In the genomic region with DNA sequence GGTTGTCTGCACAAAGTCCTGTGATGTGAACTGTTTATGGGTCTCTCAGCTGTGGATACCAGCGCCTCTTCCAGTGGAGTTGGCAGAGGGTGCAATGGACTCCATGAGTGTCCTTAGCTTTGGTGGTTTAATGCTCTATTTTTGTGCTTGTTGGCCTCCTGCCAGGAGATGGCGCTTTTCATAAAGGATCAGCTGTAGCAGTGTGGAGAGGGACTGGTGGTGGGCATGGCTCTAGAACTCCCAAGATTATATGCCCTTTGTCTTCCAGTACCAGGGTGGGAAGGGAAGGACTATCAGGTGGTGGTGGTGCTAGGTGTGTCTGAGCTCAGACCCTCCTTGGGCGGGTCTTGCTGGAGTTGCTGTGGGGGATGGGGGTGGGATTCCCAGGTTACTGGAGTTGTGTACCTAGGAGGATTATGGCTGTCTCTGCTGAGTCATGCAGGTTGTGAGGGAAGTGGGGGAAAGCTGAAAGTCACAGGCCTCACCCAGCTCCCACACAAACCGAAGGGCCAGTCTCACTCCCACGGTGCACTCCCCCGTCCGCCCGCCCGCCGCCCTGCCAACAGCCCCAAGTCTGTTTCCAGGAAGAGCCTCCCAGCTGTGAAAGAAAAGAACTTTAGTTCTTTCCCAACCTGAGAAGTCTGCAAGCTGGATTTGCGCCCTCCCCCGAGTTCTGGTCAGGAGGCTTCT, we compare ENCODE assay signal across 1 cellular context.
TF ChIP-seq lines count a peak whose summit lies in the region.

No MANE protein-coding gene starts in this region.

TF ChIP-seq in K562, 482 proteins besides CTCF, POLR2A, EP300 and RAD21 (continued from another document and continues in another):
- TF ChIP-seq, protein P1, sequence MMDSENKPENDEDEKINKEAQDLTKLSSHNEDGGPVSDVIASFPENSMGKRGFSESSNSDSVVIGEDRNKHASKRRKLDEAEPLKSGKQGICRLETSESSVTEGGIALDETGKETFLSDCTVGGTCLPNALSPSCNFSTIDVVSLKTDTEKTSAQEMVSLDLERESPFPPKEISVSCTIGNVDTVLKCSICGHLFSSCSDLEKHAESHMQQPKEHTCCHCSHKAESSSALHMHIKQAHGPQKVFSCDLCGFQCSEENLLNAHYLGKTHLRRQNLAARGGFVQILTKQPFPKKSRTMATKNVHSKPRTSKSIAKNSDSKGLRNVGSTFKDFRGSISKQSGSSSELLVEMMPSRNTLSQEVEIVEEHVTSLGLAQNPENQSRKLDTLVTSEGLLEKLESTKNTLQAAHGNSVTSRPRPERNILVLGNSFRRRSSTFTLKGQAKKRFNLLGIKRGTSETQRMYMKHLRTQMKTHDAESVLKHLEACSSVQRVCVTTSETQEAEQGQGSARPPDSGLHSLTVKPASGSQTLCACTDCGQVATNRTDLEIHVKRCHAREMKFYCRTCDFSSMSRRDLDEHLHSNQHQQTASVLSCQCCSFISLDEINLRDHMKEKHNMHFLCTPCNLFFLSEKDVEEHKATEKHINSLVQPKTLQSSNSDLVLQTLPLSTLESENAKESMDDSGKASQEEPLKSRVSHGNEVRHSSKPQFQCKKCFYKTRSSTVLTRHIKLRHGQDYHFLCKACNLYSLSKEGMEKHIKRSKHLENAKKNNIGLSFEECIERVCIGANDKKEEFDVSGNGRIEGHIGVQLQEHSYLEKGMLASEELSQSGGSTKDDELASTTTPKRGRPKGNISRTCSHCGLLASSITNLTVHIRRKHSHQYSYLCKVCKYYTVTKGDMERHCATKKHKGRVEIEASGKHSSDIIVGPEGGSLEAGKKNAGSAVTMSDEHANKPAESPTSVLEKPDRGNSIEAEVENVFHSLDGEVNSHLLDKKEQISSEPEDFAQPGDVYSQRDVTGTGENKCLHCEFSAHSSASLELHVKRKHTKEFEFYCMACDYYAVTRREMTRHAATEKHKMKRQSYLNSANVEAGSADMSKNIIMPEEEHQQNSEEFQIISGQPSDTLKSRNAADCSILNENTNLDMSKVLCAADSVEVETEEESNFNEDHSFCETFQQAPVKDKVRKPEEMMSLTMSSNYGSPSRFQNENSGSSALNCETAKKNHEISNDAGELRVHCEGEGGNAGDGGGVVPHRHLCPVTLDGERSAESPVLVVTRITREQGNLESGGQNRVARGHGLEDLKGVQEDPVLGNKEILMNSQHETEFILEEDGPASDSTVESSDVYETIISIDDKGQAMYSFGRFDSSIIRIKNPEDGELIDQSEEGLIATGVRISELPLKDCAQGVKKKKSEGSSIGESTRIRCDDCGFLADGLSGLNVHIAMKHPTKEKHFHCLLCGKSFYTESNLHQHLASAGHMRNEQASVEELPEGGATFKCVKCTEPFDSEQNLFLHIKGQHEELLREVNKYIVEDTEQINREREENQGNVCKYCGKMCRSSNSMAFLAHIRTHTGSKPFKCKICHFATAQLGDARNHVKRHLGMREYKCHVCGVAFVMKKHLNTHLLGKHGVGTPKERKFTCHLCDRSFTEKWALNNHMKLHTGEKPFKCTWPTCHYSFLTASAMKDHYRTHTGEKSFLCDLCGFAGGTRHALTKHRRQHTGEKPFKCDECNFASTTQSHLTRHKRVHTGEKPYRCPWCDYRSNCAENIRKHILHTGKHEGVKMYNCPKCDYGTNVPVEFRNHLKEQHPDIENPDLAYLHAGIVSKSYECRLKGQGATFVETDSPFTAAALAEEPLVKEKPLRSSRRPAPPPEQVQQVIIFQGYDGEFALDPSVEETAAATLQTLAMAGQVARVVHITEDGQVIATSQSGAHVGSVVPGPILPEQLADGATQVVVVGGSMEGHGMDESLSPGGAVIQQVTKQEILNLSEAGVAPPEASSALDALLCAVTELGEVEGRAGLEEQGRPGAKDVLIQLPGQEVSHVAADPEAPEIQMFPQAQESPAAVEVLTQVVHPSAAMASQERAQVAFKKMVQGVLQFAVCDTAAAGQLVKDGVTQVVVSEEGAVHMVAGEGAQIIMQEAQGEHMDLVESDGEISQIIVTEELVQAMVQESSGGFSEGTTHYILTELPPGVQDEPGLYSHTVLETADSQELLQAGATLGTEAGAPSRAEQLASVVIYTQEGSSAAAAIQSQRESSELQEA (IDR thresholded peaks at IDR 0.05; ENCODE audit: low read depth) = no peak
- TF ChIP-seq KDM1A (IDR thresholded peaks at IDR 0.05) = no peak
- TF ChIP-seq ETV1 (tag; conservative IDR thresholded peaks at IDR 0.05; ENCODE audit: low read depth) = no peak
- TF ChIP-seq, protein P2, sequence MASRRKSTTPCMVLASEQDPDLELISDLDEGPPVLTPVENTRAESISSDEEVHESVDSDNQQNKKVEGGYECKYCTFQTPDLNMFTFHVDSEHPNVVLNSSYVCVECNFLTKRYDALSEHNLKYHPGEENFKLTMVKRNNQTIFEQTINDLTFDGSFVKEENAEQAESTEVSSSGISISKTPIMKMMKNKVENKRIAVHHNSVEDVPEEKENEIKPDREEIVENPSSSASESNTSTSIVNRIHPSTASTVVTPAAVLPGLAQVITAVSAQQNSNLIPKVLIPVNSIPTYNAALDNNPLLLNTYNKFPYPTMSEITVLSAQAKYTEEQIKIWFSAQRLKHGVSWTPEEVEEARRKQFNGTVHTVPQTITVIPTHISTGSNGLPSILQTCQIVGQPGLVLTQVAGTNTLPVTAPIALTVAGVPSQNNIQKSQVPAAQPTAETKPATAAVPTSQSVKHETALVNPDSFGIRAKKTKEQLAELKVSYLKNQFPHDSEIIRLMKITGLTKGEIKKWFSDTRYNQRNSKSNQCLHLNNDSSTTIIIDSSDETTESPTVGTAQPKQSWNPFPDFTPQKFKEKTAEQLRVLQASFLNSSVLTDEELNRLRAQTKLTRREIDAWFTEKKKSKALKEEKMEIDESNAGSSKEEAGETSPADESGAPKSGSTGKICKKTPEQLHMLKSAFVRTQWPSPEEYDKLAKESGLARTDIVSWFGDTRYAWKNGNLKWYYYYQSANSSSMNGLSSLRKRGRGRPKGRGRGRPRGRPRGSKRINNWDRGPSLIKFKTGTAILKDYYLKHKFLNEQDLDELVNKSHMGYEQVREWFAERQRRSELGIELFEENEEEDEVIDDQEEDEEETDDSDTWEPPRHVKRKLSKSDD (conservative IDR thresholded peaks at IDR 0.05; ENCODE audit: low read length) = no peak
- TF ChIP-seq ETV6 (IDR thresholded peaks at IDR 0.05; ENCODE audit: borderline replicate concordance in 1 of 2, low read depth in 2 of 2, low read length in 1 of 2) = no peak
- no peak for TF ChIP-seq ETV6 (CRISPR knock-in tag; IDR thresholded peaks at IDR 0.05; ENCODE audit: borderline replicate concordance)
- TF ChIP-seq, protein P3, sequence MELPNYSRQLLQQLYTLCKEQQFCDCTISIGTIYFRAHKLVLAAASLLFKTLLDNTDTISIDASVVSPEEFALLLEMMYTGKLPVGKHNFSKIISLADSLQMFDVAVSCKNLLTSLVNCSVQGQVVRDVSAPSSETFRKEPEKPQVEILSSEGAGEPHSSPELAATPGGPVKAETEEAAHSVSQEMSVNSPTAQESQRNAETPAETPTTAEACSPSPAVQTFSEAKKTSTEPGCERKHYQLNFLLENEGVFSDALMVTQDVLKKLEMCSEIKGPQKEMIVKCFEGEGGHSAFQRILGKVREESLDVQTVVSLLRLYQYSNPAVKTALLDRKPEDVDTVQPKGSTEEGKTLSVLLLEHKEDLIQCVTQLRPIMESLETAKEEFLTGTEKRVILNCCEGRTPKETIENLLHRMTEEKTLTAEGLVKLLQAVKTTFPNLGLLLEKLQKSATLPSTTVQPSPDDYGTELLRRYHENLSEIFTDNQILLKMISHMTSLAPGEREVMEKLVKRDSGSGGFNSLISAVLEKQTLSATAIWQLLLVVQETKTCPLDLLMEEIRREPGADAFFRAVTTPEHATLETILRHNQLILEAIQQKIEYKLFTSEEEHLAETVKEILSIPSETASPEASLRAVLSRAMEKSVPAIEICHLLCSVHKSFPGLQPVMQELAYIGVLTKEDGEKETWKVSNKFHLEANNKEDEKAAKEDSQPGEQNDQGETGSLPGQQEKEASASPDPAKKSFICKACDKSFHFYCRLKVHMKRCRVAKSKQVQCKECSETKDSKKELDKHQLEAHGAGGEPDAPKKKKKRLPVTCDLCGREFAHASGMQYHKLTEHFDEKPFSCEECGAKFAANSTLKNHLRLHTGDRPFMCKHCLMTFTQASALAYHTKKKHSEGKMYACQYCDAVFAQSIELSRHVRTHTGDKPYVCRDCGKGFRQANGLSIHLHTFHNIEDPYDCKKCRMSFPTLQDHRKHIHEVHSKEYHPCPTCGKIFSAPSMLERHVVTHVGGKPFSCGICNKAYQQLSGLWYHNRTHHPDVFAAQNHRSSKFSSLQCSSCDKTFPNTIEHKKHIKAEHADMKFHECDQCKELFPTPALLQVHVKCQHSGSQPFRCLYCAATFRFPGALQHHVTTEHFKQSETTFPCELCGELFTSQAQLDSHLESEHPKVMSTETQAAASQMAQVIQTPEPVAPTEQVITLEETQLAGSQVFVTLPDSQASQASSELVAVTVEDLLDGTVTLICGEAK (IDR thresholded peaks at IDR 0.05) = no peak
- TF ChIP-seq, protein P3 (CRISPR knock-in tag; IDR thresholded peaks at IDR 0.05) = no peak
- TF ChIP-seq, protein P4, sequence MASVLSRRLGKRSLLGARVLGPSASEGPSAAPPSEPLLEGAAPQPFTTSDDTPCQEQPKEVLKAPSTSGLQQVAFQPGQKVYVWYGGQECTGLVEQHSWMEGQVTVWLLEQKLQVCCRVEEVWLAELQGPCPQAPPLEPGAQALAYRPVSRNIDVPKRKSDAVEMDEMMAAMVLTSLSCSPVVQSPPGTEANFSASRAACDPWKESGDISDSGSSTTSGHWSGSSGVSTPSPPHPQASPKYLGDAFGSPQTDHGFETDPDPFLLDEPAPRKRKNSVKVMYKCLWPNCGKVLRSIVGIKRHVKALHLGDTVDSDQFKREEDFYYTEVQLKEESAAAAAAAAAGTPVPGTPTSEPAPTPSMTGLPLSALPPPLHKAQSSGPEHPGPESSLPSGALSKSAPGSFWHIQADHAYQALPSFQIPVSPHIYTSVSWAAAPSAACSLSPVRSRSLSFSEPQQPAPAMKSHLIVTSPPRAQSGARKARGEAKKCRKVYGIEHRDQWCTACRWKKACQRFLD (CRISPR knock-in tag; IDR thresholded peaks at IDR 0.05) = peak; percentile 51; the same call in 1 of the 2 replicates
- TF ChIP-seq, protein P5, sequence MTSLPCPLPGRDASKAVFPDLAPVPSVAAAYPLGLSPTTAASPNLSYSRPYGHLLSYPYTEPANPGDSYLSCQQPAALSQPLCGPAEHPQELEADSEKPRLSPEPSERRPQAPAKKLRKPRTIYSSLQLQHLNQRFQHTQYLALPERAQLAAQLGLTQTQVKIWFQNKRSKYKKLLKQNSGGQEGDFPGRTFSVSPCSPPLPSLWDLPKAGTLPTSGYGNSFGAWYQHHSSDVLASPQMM (CRISPR knock-in tag; IDR thresholded peaks at IDR 0.05) = no peak
- TF ChIP-seq, protein P6, sequence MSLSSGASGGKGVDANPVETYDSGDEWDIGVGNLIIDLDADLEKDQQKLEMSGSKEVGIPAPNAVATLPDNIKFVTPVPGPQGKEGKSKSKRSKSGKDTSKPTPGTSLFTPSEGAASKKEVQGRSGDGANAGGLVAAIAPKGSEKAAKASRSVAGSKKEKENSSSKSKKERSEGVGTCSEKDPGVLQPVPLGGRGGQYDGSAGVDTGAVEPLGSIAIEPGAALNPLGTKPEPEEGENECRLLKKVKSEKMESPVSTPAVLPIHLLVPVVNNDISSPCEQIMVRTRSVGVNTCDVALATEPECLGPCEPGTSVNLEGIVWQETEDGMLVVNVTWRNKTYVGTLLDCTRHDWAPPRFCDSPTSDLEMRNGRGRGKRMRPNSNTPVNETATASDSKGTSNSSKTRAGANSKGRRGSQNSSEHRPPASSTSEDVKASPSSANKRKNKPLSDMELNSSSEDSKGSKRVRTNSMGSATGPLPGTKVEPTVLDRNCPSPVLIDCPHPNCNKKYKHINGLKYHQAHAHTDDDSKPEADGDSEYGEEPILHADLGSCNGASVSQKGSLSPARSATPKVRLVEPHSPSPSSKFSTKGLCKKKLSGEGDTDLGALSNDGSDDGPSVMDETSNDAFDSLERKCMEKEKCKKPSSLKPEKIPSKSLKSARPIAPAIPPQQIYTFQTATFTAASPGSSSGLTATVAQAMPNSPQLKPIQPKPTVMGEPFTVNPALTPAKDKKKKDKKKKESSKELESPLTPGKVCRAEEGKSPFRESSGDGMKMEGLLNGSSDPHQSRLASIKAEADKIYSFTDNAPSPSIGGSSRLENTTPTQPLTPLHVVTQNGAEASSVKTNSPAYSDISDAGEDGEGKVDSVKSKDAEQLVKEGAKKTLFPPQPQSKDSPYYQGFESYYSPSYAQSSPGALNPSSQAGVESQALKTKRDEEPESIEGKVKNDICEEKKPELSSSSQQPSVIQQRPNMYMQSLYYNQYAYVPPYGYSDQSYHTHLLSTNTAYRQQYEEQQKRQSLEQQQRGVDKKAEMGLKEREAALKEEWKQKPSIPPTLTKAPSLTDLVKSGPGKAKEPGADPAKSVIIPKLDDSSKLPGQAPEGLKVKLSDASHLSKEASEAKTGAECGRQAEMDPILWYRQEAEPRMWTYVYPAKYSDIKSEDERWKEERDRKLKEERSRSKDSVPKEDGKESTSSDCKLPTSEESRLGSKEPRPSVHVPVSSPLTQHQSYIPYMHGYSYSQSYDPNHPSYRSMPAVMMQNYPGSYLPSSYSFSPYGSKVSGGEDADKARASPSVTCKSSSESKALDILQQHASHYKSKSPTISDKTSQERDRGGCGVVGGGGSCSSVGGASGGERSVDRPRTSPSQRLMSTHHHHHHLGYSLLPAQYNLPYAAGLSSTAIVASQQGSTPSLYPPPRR (CRISPR knock-in tag; IDR thresholded peaks at IDR 0.05; ENCODE audit: borderline replicate concordance) = no peak
- no peak for TF ChIP-seq SPI1 (IDR thresholded peaks at IDR 0.05; ENCODE audit: borderline replicate concordance, low read depth, low read length)
- TF ChIP-seq ZFPM2 (CRISPR knock-in tag; IDR thresholded peaks at IDR 0.05) = no peak
- TF ChIP-seq SP1 (CRISPR knock-in tag; IDR thresholded peaks at IDR 0.05) = no peak
- TF ChIP-seq, protein P7, sequence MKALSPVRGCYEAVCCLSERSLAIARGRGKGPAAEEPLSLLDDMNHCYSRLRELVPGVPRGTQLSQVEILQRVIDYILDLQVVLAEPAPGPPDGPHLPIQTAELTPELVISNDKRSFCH (CRISPR knock-in tag; IDR thresholded peaks at IDR 0.05) = no peak
- TF ChIP-seq, protein P7 (tag; IDR thresholded peaks at IDR 0.05) = no peak
- TF ChIP-seq FIP1L1 (IDR thresholded peaks at IDR 0.05; ENCODE audit: low read depth, low read length, poor library complexity, severe bottlenecking) = no peak
